26 cellular contexts compared by ENCODE assay signal in the genomic region with DNA sequence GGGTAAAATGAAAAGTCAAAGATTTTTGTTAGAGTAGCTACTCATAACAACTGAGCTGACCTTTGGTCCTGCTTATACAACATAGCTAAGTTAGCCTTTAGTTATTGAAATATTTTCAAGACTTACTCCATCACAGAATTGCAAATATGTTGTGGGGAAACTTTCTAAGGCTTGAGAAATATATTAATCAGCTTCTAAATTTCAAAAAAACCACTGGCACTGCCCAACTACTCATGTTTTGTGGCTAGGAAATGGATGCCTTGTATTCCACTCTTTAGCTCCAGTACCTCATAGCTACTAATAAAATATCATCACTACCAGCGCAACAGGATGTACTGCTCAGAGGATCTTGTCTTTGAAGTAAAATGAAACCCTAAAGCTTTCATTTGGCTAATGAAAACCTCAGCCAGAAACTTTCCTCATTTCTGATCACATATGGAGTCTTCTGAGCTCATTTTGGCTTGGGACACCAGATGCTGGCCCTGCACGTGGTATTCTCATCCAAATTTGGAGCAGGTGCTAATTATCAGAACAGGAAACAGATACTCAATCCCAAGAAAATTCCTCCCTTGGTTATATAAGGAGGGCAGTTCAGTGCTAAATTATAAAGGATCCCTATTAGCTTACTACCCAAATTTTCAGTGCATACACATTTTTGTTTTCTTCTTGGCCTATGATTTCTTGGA.
DNase-seq lines count a peak whose midpoint lies in the region; ATAC-seq, FAIRE-seq and TF ChIP-seq lines count a peak whose summit lies in the region.
"Had no signal": no experiment of that assay in that cellular context is flagged by ENCODE, and none has a peak within 500 bp of the region (broad histone marks: within the 10 kb centered on the region; RNA-seq: fewer than 3 reads in every experiment).

No MANE protein-coding gene starts in this region.

- ATAC-seq in GM21515 (IDR thresholded peaks at IDR 0.05; ENCODE audit: unreplicated experiment): no peak
- ATAC-seq: activated CD8-positive, alpha-beta T cell treated with anti-CD3 and anti-CD28 coated beads for 36 hours; activated T-cell treated with anti-CD3 and anti-CD28 coated beads, Interleukin-2, amount 50 U/mL, for 4 hours; foreskin keratinocyte; PC-3; stimulated activated effector memory CD8-positive, alpha-beta T cell treated with anti-CD3 and anti-CD28 coated beads, Interleukin-12 subunit alpha, Interleukin-12 subunit beta, amount 100 ng/mL, for 72 hours had no signal

- peaks cover 12% of the 10 kb centered on the region for H3K9me3 Mint-ChIP-seq in astrocyte (ENCODE audit: unreplicated experiment)

- intact Hi-C loops in sigmoid colon (cut with DNase I): no loop called here

- H4K20me1 ChIP-seq in astrocyte (ENCODE audit: insufficient read depth, low read length): no peaks in the 10 kb centered on the region
- H4K20me1 ChIP-seq: BLaER1 had no signal

- H3K4me3 ChIP-seq in astrocyte (ENCODE audit: insufficient read depth, low read depth, low read length): no peak overlapping the region
- no peak overlapping the region for H3K4me3 ChIP-seq in foreskin fibroblast (ENCODE audit: low read depth in 1 of 2, low read length in 2 of 2)
- no peak overlapping the region for H3K4me3 ChIP-seq in sigmoid colon
- H3K4me3 ChIP-seq in suprapubic skin: no peak overlapping the region
- H3K4me3 ChIP-seq: BLaER1, SJSA1, tibial nerve had no signal

- H3K36me3 ChIP-seq in astrocyte (ENCODE audit: insufficient read depth, low read length): no peaks in the 10 kb centered on the region
- no peaks in the 10 kb centered on the region for H3K36me3 ChIP-seq in sigmoid colon
- no peaks in the 10 kb centered on the region for H3K36me3 ChIP-seq in suprapubic skin
- H3K36me3 ChIP-seq: BLaER1, SJSA1, tibial nerve had no signal

- H3K9me3 ChIP-seq in astrocyte (ENCODE audit: insufficient read depth, low read depth, low read length) (no peaks in the 10 kb centered on the region), sigmoid colon (peaks cover 0 to 8% (median 3%) of the 10 kb centered on the region in 4 donors), suprapubic skin (peaks cover 5% of the 10 kb centered on the region)
- H3K9me3 ChIP-seq: SJSA1 had no signal

- H3K27me3 Mint-ChIP-seq in astrocyte (ENCODE audit: low read depth, unreplicated experiment): no peaks in the 10 kb centered on the region
- H3K27me3 Mint-ChIP-seq: activated CD8-positive, alpha-beta T cell treated with anti-CD3 and anti-CD28 coated beads for 36 hours; activated naive CD4-positive, alpha-beta T cell treated with anti-CD3 and anti-CD28 coated beads, Interleukin-2, amount 10 ng/mL, durations not matched to agents 7 days and 5 days had no signal

- no peak for TF ChIP-seq POLR2A in sigmoid colon (IDR thresholded peaks at IDR 0.05)
- no peak for TF ChIP-seq POLR2A in suprapubic skin (IDR thresholded peaks at IDR 0.05)

- peaks cover 2% of the 10 kb centered on the region for H3K36me3 Mint-ChIP-seq in astrocyte (ENCODE audit: low read depth, unreplicated experiment)
- H3K36me3 Mint-ChIP-seq: activated naive CD4-positive, alpha-beta T cell treated with anti-CD3 and anti-CD28 coated beads, Interleukin-2, amount 10 ng/mL, durations not matched to agents 7 days and 5 days; stimulated activated effector memory CD8-positive, alpha-beta T cell treated with anti-CD3 and anti-CD28 coated beads, Interleukin-12 subunit alpha, Interleukin-12 subunit beta, amount 100 ng/mL, for 72 hours had no signal

- no peak for TF ChIP-seq EP300 in sigmoid colon (IDR thresholded peaks at IDR 0.05)
- no peak for TF ChIP-seq EP300 in suprapubic skin (IDR thresholded peaks at IDR 0.05)

- WGBS in sigmoid colon, 2 donors: 62 to 69% methylated on average over 2 of the region's 2 CpGs
- 45% methylated on average over 2 of the region's 2 CpGs for WGBS in suprapubic skin

- H3K4me3 Mint-ChIP-seq in astrocyte (ENCODE audit: unreplicated experiment): no peak overlapping the region
- H3K4me3 Mint-ChIP-seq: activated CD8-positive, alpha-beta T cell treated with anti-CD3 and anti-CD28 coated beads for 36 hours; activated naive CD4-positive, alpha-beta T cell treated with anti-CD3 and anti-CD28 coated beads, Interleukin-2, amount 10 ng/mL, durations not matched to agents 7 days and 5 days; activated T-cell treated with anti-CD3 and anti-CD28 coated beads, Interleukin-2, amount 50 U/mL, for 4 hours; stimulated activated effector memory CD8-positive, alpha-beta T cell treated with anti-CD3 and anti-CD28 coated beads, Interleukin-12 subunit alpha, Interleukin-12 subunit beta, amount 100 ng/mL, for 72 hours; T-helper 2 cell treated with Interferon-gamma antibody and Interleukin-4, amounts not matched to agents 5 μg/mL and 100 μg/mL, for 36 hours had no signal

- no peaks in the 10 kb centered on the region for H3K79me2 ChIP-seq in astrocyte (ENCODE audit: insufficient read depth, low read length)

- DNase-seq in EL: peak; percentile 12
- DNase-seq in astrocyte (ENCODE audit: low read depth): peak; percentile 6
- DNase-seq in foreskin fibroblast: peak; percentile 12 to 53
- DNase-seq in sigmoid colon: no peak
- no peak for DNase-seq in ecto neural progenitor cell (ENCODE audit: low spot score)
- no peak for DNase-seq in suprapubic skin (ENCODE audit: low spot score in 2 of 2)
- no peak for DNase-seq in SKM-1 treated with dmso at 0.1 percent for 144 hours (lab: John Stamatoyannopoulos, UW; ENCODE audit: unreplicated experiment)
- DNase-seq: activated CD4-positive, CD25-positive, alpha-beta regulatory T cell; activated CD8-positive, alpha-beta T cell treated with anti-CD3 and anti-CD28 coated beads for 36 hours; activated naive CD4-positive, alpha-beta T cell treated with anti-CD3 and anti-CD28 coated beads, Interleukin-2, amount 10 ng/mL, durations not matched to agents 7 days and 5 days; activated T-cell treated with anti-CD3 and anti-CD28 coated beads, Interleukin-2, amount 50 U/mL, for 4 hours; foreskin keratinocyte; H7; kidney; PC-3 had no signal

- TF ChIP-seq CTCF in astrocyte (IDR thresholded peaks at IDR 0.05; ENCODE audit: insufficient read depth, low read depth, low read length) (no peak), foreskin fibroblast (IDR thresholded peaks at IDR 0.05; ENCODE audit: low read depth, low read length) (no peak), sigmoid colon (IDR thresholded peaks at IDR 0.05) (no peak), suprapubic skin (IDR thresholded peaks at IDR 0.05) (no peak)

- no peak overlapping the region for H3K4me2 ChIP-seq in astrocyte (ENCODE audit: low read length)
- H3K4me2 ChIP-seq: BLaER1 had no signal

- H3K27ac ChIP-seq in astrocyte (ENCODE audit: low read depth, low read length): no peak overlapping the region
- peak overlapping the region in 3 of 4 donors; percentile 14 to 49 (median 19) for H3K27ac ChIP-seq in sigmoid colon
- no peak overlapping the region for H3K27ac ChIP-seq in suprapubic skin
- H3K27ac ChIP-seq: BLaER1, foreskin keratinocyte, SJSA1, tibial nerve had no signal

- H3K27ac Mint-ChIP-seq in astrocyte (ENCODE audit: unreplicated experiment): no peak overlapping the region
- H3K27ac Mint-ChIP-seq: activated CD8-positive, alpha-beta T cell treated with anti-CD3 and anti-CD28 coated beads for 36 hours; activated naive CD4-positive, alpha-beta T cell treated with anti-CD3 and anti-CD28 coated beads, Interleukin-2, amount 10 ng/mL, durations not matched to agents 7 days and 5 days; stimulated activated effector memory CD8-positive, alpha-beta T cell treated with anti-CD3 and anti-CD28 coated beads, Interleukin-12 subunit alpha, Interleukin-12 subunit beta, amount 100 ng/mL, for 72 hours; T-helper 2 cell treated with Interferon-gamma antibody and Interleukin-4, amounts not matched to agents 5 μg/mL and 100 μg/mL, for 36 hours had no signal

- no peak overlapping the region for H3K9ac ChIP-seq in astrocyte (ENCODE audit: low read length)
- H3K9ac ChIP-seq: BLaER1 had no signal

- H3K4me1 ChIP-seq in astrocyte (ENCODE audit: insufficient read depth, low read length) (no peaks in the 10 kb centered on the region), sigmoid colon (peaks cover 0 to 7% (median 2%) of the 10 kb centered on the region in 4 donors), suprapubic skin (no peaks in the 10 kb centered on the region)
- H3K4me1 ChIP-seq: BLaER1, SJSA1 had no signal

- no peaks in the 10 kb centered on the region for H3K27me3 ChIP-seq in astrocyte (ENCODE audit: insufficient read depth, low read length)
- no peaks in the 10 kb centered on the region for H3K27me3 ChIP-seq in sigmoid colon
- H3K27me3 ChIP-seq in suprapubic skin: no peaks in the 10 kb centered on the region
- H3K27me3 ChIP-seq: BLaER1, foreskin keratinocyte, SJSA1, tibial nerve had no signal

- H3K4me1 Mint-ChIP-seq in astrocyte (ENCODE audit: low read depth, unreplicated experiment): no peaks in the 10 kb centered on the region
- H3K4me1 Mint-ChIP-seq: activated naive CD4-positive, alpha-beta T cell treated with anti-CD3 and anti-CD28 coated beads, Interleukin-2, amount 10 ng/mL, durations not matched to agents 7 days and 5 days; stimulated activated effector memory CD8-positive, alpha-beta T cell treated with anti-CD3 and anti-CD28 coated beads, Interleukin-12 subunit alpha, Interleukin-12 subunit beta, amount 100 ng/mL, for 72 hours had no signal

- no peak for FAIRE-seq in astrocyte (lab: Jason Lieb, UNC)
- FAIRE-seq: colon, D721Med, G401.6, GM19239, HTR-8/SVneo, kidney had no signal

- H2AFZ ChIP-seq in astrocyte (ENCODE audit: low read depth, low read length): no peak overlapping the region

Comparison
In these comparisons a context has a peak if more than half of its experiments do, and no peak if none do; other contexts are left out.
1. DNase-seq: peak in EL (single experiment), astrocyte (single experiment) and foreskin fibroblast (2 of 2); none in sigmoid colon (single experiment), ecto neural progenitor cell (single experiment), suprapubic skin (0 of 2) and SKM-1 treated with dmso at 0.1 percent for 144 hours (single experiment).
2. H3K27ac ChIP-seq: peak in sigmoid colon (3 of 4); none in astrocyte (single experiment) and suprapubic skin (single experiment).